In genomic region chr11:64120951-64121569, GRCh38 we compare ENCODE assay signal across 12 cellular contexts. TPM values are rescaled to one million over a fixed set of nuclear protein-coding genes. Genes with fewer than 3 reads are reported as not detected.
A peak's percentile ranks its signal among the peaks of the same experiment; 100 is the strongest.
DNase-seq lines count a peak whose midpoint lies in the region; ATAC-seq, FAIRE-seq and TF ChIP-seq lines count a peak whose summit lies in the region.
"Had no signal": no experiment of that assay in that cellular context is flagged by ENCODE, and none has a peak within 500 bp of the region (broad histone marks: within the 10 kb centered on the region; RNA-seq: fewer than 3 reads in every experiment).

No MANE protein-coding gene starts in this region.

- 81% methylated on average over 13 of the region's 13 CpGs for WGBS in right cardiac atrium

- H3K36me3 ChIP-seq in Panc1 (ENCODE audit: control insufficient read depth, insufficient read depth, low read length): no peaks in the 10 kb centered on the region
- H3K36me3 ChIP-seq: ovary had no signal

- H3K36me3 Mint-ChIP-seq in Calu3 (ENCODE audit: insufficient read depth, unreplicated experiment): peaks cover 5% of the 10 kb centered on the region
- H3K36me3 Mint-ChIP-seq: stimulated activated memory B cell treated with anti-CD40 and anti-IgM and Interleukin-4, amounts not matched to agents 10 μg/mL and 1 μg/mL and 100 μg/mL, for 72 hours had no signal

- H3K27ac ChIP-seq in Panc1 (ENCODE audit: low read length) (no peak overlapping the region), right cardiac atrium (ENCODE audit: low read length) (no peak overlapping the region)
- H3K27ac ChIP-seq: ovary had no signal

- H3K4me1 Mint-ChIP-seq in Calu3 (ENCODE audit: low read depth, unreplicated experiment): no peaks in the 10 kb centered on the region
- H3K4me1 Mint-ChIP-seq: activated B cell treated with CpG ODN at 0.5 μM for 24 hours had no signal

- no TSS peak for BruUV-seq in Panc1 (replicated peaks; lab: Mats Ljungman, UMichigan)
- BruUV-seq in Calu3 (replicated peaks; lab: Mats Ljungman, UMichigan): no TSS peak

- H3K27me3 ChIP-seq in Panc1 (ENCODE audit: control insufficient read depth, insufficient read depth, low read length) (no peaks in the 10 kb centered on the region), right cardiac atrium (ENCODE audit: control insufficient read depth, insufficient read depth) (no peaks in the 10 kb centered on the region)
- H3K27me3 ChIP-seq: ovary had no signal

- H3K4me3 Mint-ChIP-seq in Calu3 (ENCODE audit: low read depth, unreplicated experiment): no peak overlapping the region
- H3K4me3 Mint-ChIP-seq: activated B cell treated with CpG ODN at 0.5 μM for 24 hours; stimulated activated memory B cell treated with anti-CD40 and anti-IgM and Interleukin-4, amounts not matched to agents 10 μg/mL and 1 μg/mL and 100 μg/mL, for 72 hours had no signal

- no peak overlapping the region for H3K27ac Mint-ChIP-seq in Calu3 (ENCODE audit: unreplicated experiment)
- H3K27ac Mint-ChIP-seq: activated B cell treated with CpG ODN at 0.5 μM for 24 hours; stimulated activated memory B cell treated with anti-CD40 and anti-IgM and Interleukin-4, amounts not matched to agents 10 μg/mL and 1 μg/mL and 100 μg/mL, for 72 hours had no signal

- H3K27me3 Mint-ChIP-seq in Calu3 (ENCODE audit: unreplicated experiment): no peaks in the 10 kb centered on the region
- H3K27me3 Mint-ChIP-seq: activated B cell treated with CpG ODN at 0.5 μM for 24 hours had no signal

- ATAC-seq in Right ventricle myocardium inferior (peak; percentile 63), Panc1 (peak; percentile 73), right cardiac atrium (peak; percentile 13 to 29), HG02938 (IDR thresholded peaks at IDR 0.05; ENCODE audit: unreplicated experiment) (no peak), GM19397 (IDR thresholded peaks at IDR 0.05; ENCODE audit: unreplicated experiment) (no peak)
- ATAC-seq: stimulated activated memory B cell treated with anti-CD40 and anti-IgM and Interleukin-4, amounts not matched to agents 10 μg/mL and 1 μg/mL and 100 μg/mL, for 72 hours had no signal

- CTCF ChIA-PET in Panc1 (lab: Charles Lee): interaction anchor here (1.1 kb wide), 1 partner anchor 32 kb away, joined by 3 read pairs; no protein-coding TSS in a partner anchor
- CTCF ChIA-PET in Calu3 (lab: Charles Lee): no interaction called here

- H3K9me3 ChIP-seq in Panc1 (ENCODE audit: control insufficient read depth, insufficient read depth, low read depth, low read length): no peaks in the 10 kb centered on the region
- no peaks in the 10 kb centered on the region for H3K9me3 ChIP-seq in right cardiac atrium (ENCODE audit: control insufficient read depth, low read length)
- H3K9me3 ChIP-seq: ovary had no signal

- no peaks in the 10 kb centered on the region for H3K9me3 Mint-ChIP-seq in Calu3 (ENCODE audit: low read depth, unreplicated experiment)
- H3K9me3 Mint-ChIP-seq: activated B cell treated with CpG ODN at 0.5 μM for 24 hours; stimulated activated memory B cell treated with anti-CD40 and anti-IgM and Interleukin-4, amounts not matched to agents 10 μg/mL and 1 μg/mL and 100 μg/mL, for 72 hours had no signal

- FAIRE-seq in urothelium cell line (lab: Jason Lieb, UNC): no peak
- FAIRE-seq: GM18507 had no signal

- in situ Hi-C loops in Panc1 (cut with HindIII; ENCODE audit: low pct_unique_long_range_greater_than_20kb, low sequenced_read_pairs): no loop called here

- intact Hi-C loops in Right ventricle myocardium inferior (cut with DNase I) (loop anchor here (5.0 kb wide), 1 partner anchor 44 kb away; no protein-coding TSS in a partner anchor), cardiac septum (cut with DNase I) (no loop called here), Panc1 (cut with micrococcal nuclease; ENCODE audit: unreplicated experiment) (no loop called here), right cardiac atrium (cut with DNase I) (no loop called here), Calu3 (cut with micrococcal nuclease; ENCODE audit: unreplicated experiment) (no loop called here)

- H3K4me1 ChIP-seq in Panc1 (ENCODE audit: control insufficient read depth, insufficient read depth, low read length): peaks cover 7% of the 10 kb centered on the region
- no peaks in the 10 kb centered on the region for H3K4me1 ChIP-seq in right cardiac atrium (ENCODE audit: control insufficient read depth, insufficient read depth, low read length)

- TF ChIP-seq CTCF in Panc1 (IDR thresholded peaks at IDR 0.05) (no peak), Calu3 (IDR thresholded peaks at IDR 0.05; ENCODE audit: unreplicated experiment) (no peak)

- DNase-seq in Right ventricle myocardium inferior (ENCODE audit: missing footprints) (no peak), cardiac septum (ENCODE audit: low spot score) (no peak), Panc1 (ENCODE audit: low read depth, low spot score) (no peak), right cardiac atrium (peak in 1 of 3 donors; percentile 48), urothelium cell line (ENCODE audit: low spot score) (peak; percentile 66), Calu3 (no peak)
- DNase-seq: activated B cell treated with CpG ODN at 0.5 μM for 24 hours, ovary had no signal

- H3K4me3 ChIP-seq in Panc1 (ENCODE audit: low read depth in 2 of 2, low read length in 2 of 2) (no peak overlapping the region), right cardiac atrium (ENCODE audit: low read length) (no peak overlapping the region)
- H3K4me3 ChIP-seq: ovary had no signal

- POLR2A ChIA-PET in Panc1 (lab: Charles Lee): no interaction called here

RNA-seq across cellular contexts. Expression of gene MACROD1, which starts 44.9 kb away (rescaled TPM):
- 119 TPM for total RNA-seq in Right ventricle myocardium inferior
- 86.2 TPM for total RNA-seq in cardiac septum
- 16.8 TPM for total RNA-seq in Panc1 (2021; ENCODE audit: unreplicated experiment)
- polyA plus RNA-seq in Panc1 (2012; ENCODE audit: insufficient read length): 40.6 TPM
- 10 to 100 TPM; 40.4 to 62.2 (median 52.6) TPM for total RNA-seq in right cardiac atrium
- polyA plus RNA-seq in right cardiac atrium: 63.8 TPM
- 35.7 and 38.0 TPM in 2 replicates for total RNA-seq in Calu3 (2022)

Comparison
In these comparisons a context has a peak if more than half of its experiments do, and no peak if none do; other contexts are left out.
1. ATAC-seq: peak in Right ventricle myocardium inferior (single experiment), Panc1 (single experiment) and right cardiac atrium (2 of 2); none in HG02938 (single experiment) and GM19397 (single experiment).